In genomic region chr6:41895300-41896233, GRCh38 we compare ENCODE assay signal across 8 cellular contexts.
DNase-seq lines count a peak whose midpoint lies in the region; ATAC-seq lines count a peak whose summit lies in the region.

TSS of gene USP49 (minus strand) at chr6:41895375. CDS start at chr6:41806983, 88,392 bp downstream.

- peaks cover 30% of the 10 kb centered on the region for H3K4me1 ChIP-seq in HUES48 (ENCODE audit: control insufficient read depth, insufficient read depth, low read length)

- H3K9ac ChIP-seq in HUES48 (ENCODE audit: low read depth, low read length) = peak within 1 kb of the TSS; percentile 82

- H3K4me3 ChIP-seq in HUES48 (ENCODE audit: low read depth, low read length) = peak within 1 kb of the TSS; percentile 91

- peak; percentile 97 for DNase-seq in D341Med (ENCODE audit: low spot score)
- DNase-seq in NOMO-1 treated with dmso at 0.1 percent for 144 hours (lab: John Stamatoyannopoulos, UW; ENCODE audit: unreplicated experiment) = peak; percentile 83
- DNase-seq in activated CD8-positive, alpha-beta memory T cell treated with anti-CD3 and anti-CD28 coated beads, Interleukin-2, amount 50 U/mL, for 1 hour (ENCODE audit: extremely low read depth) = peak; percentile 63
- peak; percentile 79 for DNase-seq in epidermal melanocyte (ENCODE audit: insufficient read length, low spot score)
- DNase-seq in middle frontal gyrus (ENCODE audit: extremely low spot score, low spot score) = peak; percentile 71
- peak; percentile 91 to 92 for DNase-seq in stimulated activated CD8-positive, alpha-beta memory T cell treated with anti-CD3 and anti-CD28 coated beads, Interleukin-2, amount 100 ng/mL, for 48 hours (ENCODE audit: low read depth in 2 of 2)

- H3K27me3 ChIP-seq in HUES48 (ENCODE audit: control insufficient read depth, insufficient read depth, low read length) = peaks cover 3% of the 10 kb centered on the region; the same call in 1 of the 2 replicates

- no peaks in the 10 kb centered on the region for H3K9me3 ChIP-seq in HUES48 (ENCODE audit: control insufficient read depth, insufficient read depth, low read length)

- H3K36me3 ChIP-seq in HUES48 (ENCODE audit: control insufficient read depth, insufficient read depth, low read length) = 0 out of 2 replicates have a peak, but pooled peaks cover 4% of the 10 kb centered on the region

- ATAC-seq in GM21423 (IDR thresholded peaks at IDR 0.05; ENCODE audit: unreplicated experiment) = peak; percentile 82

- peak within 1 kb of the TSS; percentile 92 for H3K27ac ChIP-seq in HUES48 (ENCODE audit: low read depth, low read length)

Comparison
In these comparisons a context has a peak if more than half of its experiments do, and no peak if none do; other contexts are left out.
1. Peak in every context shown above with its lines: DNase-seq, ATAC-seq, H3K4me3 ChIP-seq and H3K27ac ChIP-seq.